16 cellular contexts compared by ENCODE assay signal in the genomic region with DNA sequence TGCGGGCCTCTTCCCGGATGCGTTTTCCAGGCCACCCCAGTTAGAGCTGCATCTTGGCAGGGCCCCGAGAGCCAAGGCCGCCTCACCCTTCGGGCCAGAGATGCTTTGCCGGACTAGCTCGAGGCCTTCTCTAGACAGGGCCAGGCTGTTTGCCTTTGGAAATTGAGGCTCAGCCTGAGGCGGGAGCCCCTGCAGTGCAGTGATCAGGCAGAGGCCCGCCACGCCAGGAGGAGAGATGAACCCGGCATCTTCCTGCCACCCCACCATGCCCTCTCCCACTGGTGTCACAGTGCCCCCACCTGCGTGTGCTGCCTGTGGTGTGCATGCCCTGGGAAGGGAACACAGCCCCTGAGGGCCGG. TPM values are rescaled to one million over a fixed set of nuclear protein-coding genes. Genes with fewer than 3 reads are reported as not detected.
A peak's percentile ranks its signal among the peaks of the same experiment; 100 is the strongest.
DNase-seq lines count a peak whose midpoint lies in the region; ATAC-seq and TF ChIP-seq lines count a peak whose summit lies in the region.
"Had no signal": no experiment of that assay in that cellular context is flagged by ENCODE, and none has a peak within 500 bp of the region (broad histone marks: within the 10 kb centered on the region; RNA-seq: fewer than 3 reads in every experiment).

No MANE protein-coding gene starts in this region.

- intact Hi-C loops in lower lobe of right lung (cut with DNase I), result no loop called here

- no peaks in the 10 kb centered on the region for H3K9me3 ChIP-seq in lower lobe of right lung

- no peak for TF ChIP-seq CTCF in lower lobe of right lung (IDR thresholded peaks at IDR 0.05)
- TF ChIP-seq CTCF in omental fat pad (IDR thresholded peaks at IDR 0.05), result no peak

- no peaks in the 10 kb centered on the region for H3K36me3 Mint-ChIP-seq in activated naive CD8-positive, alpha-beta T cell treated with anti-CD3 and anti-CD28 coated beads, Interleukin-2, amount 50 U/mL, for 24 hours (ENCODE audit: low read depth)
- H3K36me3 Mint-ChIP-seq in activated naive CD8-positive, alpha-beta T cell treated with anti-CD3 and anti-CD28 coated beads for 36 hours, result no peaks in the 10 kb centered on the region
- H3K36me3 Mint-ChIP-seq: CD4-positive, CD25-positive, alpha-beta regulatory T cell had no signal

- H3K4me3 Mint-ChIP-seq in activated naive CD8-positive, alpha-beta T cell treated with anti-CD3 and anti-CD28 coated beads, Interleukin-2, amount 50 U/mL, for 24 hours, result no peak overlapping the region
- H3K4me3 Mint-ChIP-seq in activated naive CD8-positive, alpha-beta T cell treated with anti-CD3 and anti-CD28 coated beads for 36 hours, result no peak overlapping the region
- H3K4me3 Mint-ChIP-seq: CD4-positive, CD25-positive, alpha-beta regulatory T cell had no signal

- H3K27me3 ChIP-seq in H7 (ENCODE audit: control insufficient read depth, insufficient read depth, low read length), result no peaks in the 10 kb centered on the region; the same call in 1 of the 2 replicates
- H3K27me3 ChIP-seq in lower lobe of right lung (ENCODE audit: low read depth), result peaks cover 30% of the 10 kb centered on the region
- H3K27me3 ChIP-seq: BLaER1 treated with 17β-estradiol and CSF1 and Interleukin-3, amounts not matched to agents 10 nM and 100 nM had no signal

- no peaks in the 10 kb centered on the region for H3K4me1 ChIP-seq in lower lobe of right lung

- DNase-seq in activated naive CD8-positive, alpha-beta T cell treated with anti-CD3 and anti-CD28 coated beads, Interleukin-2, amount 50 U/mL, for 24 hours, result no peak
- no peak for DNase-seq in activated naive CD8-positive, alpha-beta T cell treated with anti-CD3 and anti-CD28 coated beads for 36 hours
- DNase-seq in H7 (peak; percentile 36), lower lobe of right lung (peak; percentile 36), omental fat pad (ENCODE audit: low spot score) (no peak)
- DNase-seq: 8988T; CD4-positive, CD25-positive, alpha-beta regulatory T cell; DMS79 had no signal

- H3K27ac Mint-ChIP-seq in activated naive CD8-positive, alpha-beta T cell treated with anti-CD3 and anti-CD28 coated beads, Interleukin-2, amount 50 U/mL, for 24 hours, result no peak overlapping the region
- H3K27ac Mint-ChIP-seq in activated naive CD8-positive, alpha-beta T cell treated with anti-CD3 and anti-CD28 coated beads for 36 hours, result no peak overlapping the region
- H3K27ac Mint-ChIP-seq: CD4-positive, CD25-positive, alpha-beta regulatory T cell had no signal

- no peak overlapping the region for H3K27ac ChIP-seq in lower lobe of right lung
- H3K27ac ChIP-seq: BLaER1 treated with 17β-estradiol and CSF1 and Interleukin-3, amounts not matched to agents 10 nM and 100 nM; HL-60 had no signal

- H3K9me3 Mint-ChIP-seq in activated naive CD8-positive, alpha-beta T cell treated with anti-CD3 and anti-CD28 coated beads, Interleukin-2, amount 50 U/mL, for 24 hours, result peaks cover 4% of the 10 kb centered on the region
- peaks cover 2% of the 10 kb centered on the region for H3K9me3 Mint-ChIP-seq in activated naive CD8-positive, alpha-beta T cell treated with anti-CD3 and anti-CD28 coated beads for 36 hours

- ATAC-seq in activated naive CD8-positive, alpha-beta T cell treated with anti-CD3 and anti-CD28 coated beads, Interleukin-2, amount 50 U/mL, for 24 hours, result peak; percentile 30
- ATAC-seq in lower lobe of right lung (peak in 1 of 2 donors; percentile 6), omental fat pad (ENCODE audit: low FRiP score) (no peak), HG02884 (IDR thresholded peaks at IDR 0.05; ENCODE audit: unreplicated experiment) (no peak), GM21825 (IDR thresholded peaks at IDR 0.05; ENCODE audit: unreplicated experiment) (no peak)
- ATAC-seq: HCT116 had no signal

- H3K27me3 Mint-ChIP-seq in activated naive CD8-positive, alpha-beta T cell treated with anti-CD3 and anti-CD28 coated beads, Interleukin-2, amount 50 U/mL, for 24 hours, result peaks cover 13% of the 10 kb centered on the region
- peaks cover 40% of the 10 kb centered on the region for H3K27me3 Mint-ChIP-seq in activated naive CD8-positive, alpha-beta T cell treated with anti-CD3 and anti-CD28 coated beads for 36 hours

- H3K36me3 ChIP-seq in H7 (replicated peaks; ENCODE audit: control insufficient read depth, insufficient read depth, low read length) (no peaks in the 10 kb centered on the region), lower lobe of right lung (no peaks in the 10 kb centered on the region)
- H3K36me3 ChIP-seq: BLaER1 treated with 17β-estradiol and CSF1 and Interleukin-3, amounts not matched to agents 10 nM and 100 nM had no signal

- no peaks in the 10 kb centered on the region for H3K4me1 Mint-ChIP-seq in activated naive CD8-positive, alpha-beta T cell treated with anti-CD3 and anti-CD28 coated beads, Interleukin-2, amount 50 U/mL, for 24 hours
- H3K4me1 Mint-ChIP-seq in activated naive CD8-positive, alpha-beta T cell treated with anti-CD3 and anti-CD28 coated beads for 36 hours, result no peaks in the 10 kb centered on the region
- H3K4me1 Mint-ChIP-seq: CD4-positive, CD25-positive, alpha-beta regulatory T cell had no signal

- H3K4me3 ChIP-seq in H7 (ENCODE audit: insufficient read depth, low read depth, low read length) (no peak overlapping the region), lower lobe of right lung (no peak overlapping the region)
- H3K4me3 ChIP-seq: BLaER1 treated with 17β-estradiol and CSF1 and Interleukin-3, amounts not matched to agents 10 nM and 100 nM; K562 had no signal

RNA-seq across cellular contexts. Expression of a gene that starts 8.9 kb away (rescaled TPM):
- not detected for total RNA-seq in activated naive CD8-positive, alpha-beta T cell treated with anti-CD3 and anti-CD28 coated beads for 36 hours
- 0.41 TPM in 1 of 2 replicates, not detected in the other for total RNA-seq in H7 (2014; rRNA removed; shearing (Covaris generic))
- total RNA-seq in lower lobe of right lung (0.50 TPM), omental fat pad (under 1 TPM in 1 of 4 donors, not detected in 3; 0.56 TPM)
- total RNA-seq: CD4-positive, CD25-positive, alpha-beta regulatory T cell; G401; H1; K562 had no signal

Comparison
In these comparisons a context has a peak if more than half of its experiments do, and no peak if none do; other contexts are left out.
1. DNase-seq: peak in H7 (single experiment) and lower lobe of right lung (single experiment); none in activated naive CD8-positive, alpha-beta T cell treated with anti-CD3 and anti-CD28 coated beads, Interleukin-2, amount 50 U/mL, for 24 hours (single experiment), activated naive CD8-positive, alpha-beta T cell treated with anti-CD3 and anti-CD28 coated beads for 36 hours (single experiment) and omental fat pad (single experiment).